25 cellular contexts compared by ENCODE assay signal in the genomic region with DNA sequence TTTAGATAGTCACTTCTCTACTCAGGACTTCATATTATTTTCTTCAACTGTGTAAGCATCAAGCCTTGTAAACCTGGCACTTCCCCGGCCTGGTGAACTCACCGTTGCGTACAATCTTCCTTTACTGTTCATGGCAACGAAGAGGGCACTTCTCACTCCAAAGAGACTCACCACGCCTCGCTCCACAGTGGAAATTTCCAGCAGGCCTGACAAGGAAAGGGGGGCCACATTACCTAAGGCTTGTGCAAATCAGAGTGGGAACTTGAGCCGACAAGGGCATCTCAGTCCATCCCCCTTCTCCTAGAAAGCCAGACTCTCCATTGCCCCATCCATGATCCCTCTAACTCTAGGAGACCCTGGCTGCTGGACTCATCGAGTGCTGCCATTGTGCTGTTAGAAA. TPM values are rescaled to one million over a fixed set of nuclear protein-coding genes. Genes with fewer than 3 reads are reported as not detected.
"Had no signal": no experiment of that assay in that cellular context is flagged by ENCODE, and none has a peak within 500 bp of the region (broad histone marks: within the 10 kb centered on the region; RNA-seq: fewer than 3 reads in every experiment).

No MANE protein-coding gene starts in this region.

- H3K4me3 ChIP-seq: esophagus squamous epithelium, prostate gland, skin epidermis, suprapubic skin had no signal

- H3K9me3 ChIP-seq: esophagus squamous epithelium, prostate gland, suprapubic skin had no signal

- H3K4me1 ChIP-seq: esophagus squamous epithelium, prostate gland, suprapubic skin had no signal

- H3K27ac ChIP-seq: esophagus squamous epithelium, prostate gland, skin epidermis, suprapubic skin had no signal

- DNase-seq: activated CD4-positive, alpha-beta T cell treated with anti-CD3 and anti-CD28 coated beads, Interleukin-2, amount 10 ng/mL, durations not matched to agents 24 days and 14 days; activated CD4-positive, CD25-positive, alpha-beta regulatory T cell; activated T-cell treated with anti-CD3 and anti-CD28 coated beads for 4 hours; dermis blood vessel endothelial cell; effector memory CD4-positive, alpha-beta T cell; esophagus squamous epithelium; hippocampal formation; midbrain; right cardiac atrium; stimulated activated CD4-positive, alpha-beta T cell treated with anti-CD3 and anti-CD28 coated beads, Interleukin-2, amount 100 ng/mL, for 48 hours; stimulated activated naive CD8-positive, alpha-beta T cell treated with anti-CD3 and anti-CD28 coated beads, Interleukin-15, amount 100 ng/mL, for 72 hours; T1000; trophoblast cell had no signal

- H3K36me3 ChIP-seq: esophagus squamous epithelium, prostate gland, suprapubic skin had no signal

- ATAC-seq: right cardiac atrium; stimulated activated naive CD8-positive, alpha-beta T cell treated with anti-CD3 and anti-CD28 coated beads, Interleukin-15, amount 100 ng/mL, for 72 hours had no signal

RNA-seq across cellular contexts. Expression of a gene that starts 1.6 kb away (rescaled TPM):
- total RNA-seq: activated CD4-positive, alpha-beta T cell treated with anti-CD3 and anti-CD28 coated beads, Interleukin-2, amount 10 ng/mL, durations not matched to agents 24 days and 14 days; activated T-helper 1 cell treated with anti-CD3 and anti-CD28 coated beads, Interleukin-12 subunit alpha, Interleukin-12 subunit beta, Interleukin-2, Interleukin-4 antibody, amounts not matched to agents 30 ng/mL and 10 ng/mL and 1 ng/mL, durations not matched to agents 14 hours and 24 hours and 36 hours; cerebellum; dermis blood vessel endothelial cell; endothelial cell of umbilical vein; esophagus squamous epithelium; lung microvascular endothelial cell; myocyte; osteoblast; prostate gland; right cardiac atrium; suprapubic skin; T-helper 1 cell treated with Interleukin-12 subunit alpha and Interleukin-12 subunit beta and Interleukin-4 antibody, amounts not matched to agents 30 ng/mL and 1 ng/mL, for 36 hours had no signal
- polyA plus RNA-seq: endothelial cell of umbilical vein, keratinocyte, neural cell, right cardiac atrium had no signal
